Comparison of ENCODE assay signal across 12 cellular contexts in genomic region chr2:60337142-60337497, GRCh38.
DNase-seq lines count a peak whose midpoint lies in the region; ATAC-seq and TF ChIP-seq lines count a peak whose summit lies in the region.
"Had no signal": no experiment of that assay in that cellular context is flagged by ENCODE, and none has a peak within 500 bp of the region (broad histone marks: within the 10 kb centered on the region; RNA-seq: fewer than 3 reads in every experiment).

No MANE protein-coding gene starts in this region.

- no peaks in the 10 kb centered on the region; the same call in 1 of the 2 replicates for H3K27me3 Mint-ChIP-seq in WTC11 (ENCODE audit: low read depth)

- H3K4me3 Mint-ChIP-seq in WTC11, result no peak overlapping the region
- H3K4me3 Mint-ChIP-seq: mesothelial cell of epicardium had no signal

- no peak overlapping the region for H3K4me3 ChIP-seq in neutrophil (ENCODE audit: low read depth in 1 of 2, low read length in 1 of 2)
- H3K4me3 ChIP-seq: esophagus squamous epithelium, HAP-1 had no signal

- H3K36me3 Mint-ChIP-seq in WTC11, result no peaks in the 10 kb centered on the region
- H3K36me3 Mint-ChIP-seq: mesothelial cell of epicardium had no signal

- H3K27me3 ChIP-seq in neutrophil, result no peaks in the 10 kb centered on the region
- H3K27me3 ChIP-seq: esophagus squamous epithelium had no signal

- no peaks in the 10 kb centered on the region for H3K9me3 Mint-ChIP-seq in WTC11
- H3K9me3 Mint-ChIP-seq: mesothelial cell of epicardium had no signal

- peak; percentile 61 for ATAC-seq in GM18502 (IDR thresholded peaks at IDR 0.05; ENCODE audit: poor library complexity, unreplicated experiment)
- ATAC-seq in HG03196 (IDR thresholded peaks at IDR 0.05; ENCODE audit: unreplicated experiment), result peak; percentile 33
- ATAC-seq in WTC11, result peak; percentile 88

- H3K36me3 ChIP-seq in neutrophil, result no peaks in the 10 kb centered on the region
- H3K36me3 ChIP-seq: esophagus squamous epithelium, HAP-1 had no signal

- DNase-seq in WTC11 (ENCODE audit: low spot score), result peak; percentile 52
- no peak for DNase-seq in stimulated activated naive CD4-positive, alpha-beta T cell (lab: John Stamatoyannopoulos, UW)
- no peak for DNase-seq in LoVo (ENCODE audit: low spot score)
- DNase-seq in NCI-H2081 (lab: John Stamatoyannopoulos, UW), result no peak
- DNase-seq: activated CD4-positive, alpha-beta T cell treated with anti-CD3 and anti-CD28 coated beads, Interleukin-2, amount 50 U/mL, for 4 hours; amygdala; esophagus squamous epithelium had no signal

- POLR2A ChIA-PET in WTC11 (lab: Charles Lee), result no interaction called here

- no peak overlapping the region for H3K27ac Mint-ChIP-seq in WTC11
- H3K27ac Mint-ChIP-seq: mesothelial cell of epicardium had no signal

- peaks cover 32 to 33% of the 10 kb centered on the region in 2 experiments for H3K4me1 ChIP-seq in neutrophil (ENCODE audit: control insufficient read depth in 1 of 2, insufficient read depth in 1 of 2, low read depth in 1 of 2, low read length in 1 of 2)
- H3K4me1 ChIP-seq: HAP-1 had no signal

- CTCF ChIA-PET in WTC11 (lab: Charles Lee), result interaction anchor here (0.5 to 2.9 kb wide), 19 partner anchors 9 to 335 kb away, joined by 3 to 27 read pairs (median 4); no protein-coding TSS in a partner anchor

- H3K27ac ChIP-seq in neutrophil, result peak overlapping the region; percentile 61
- H3K27ac ChIP-seq: esophagus squamous epithelium had no signal

- H3K9me3 ChIP-seq in neutrophil, result no peaks in the 10 kb centered on the region
- H3K9me3 ChIP-seq: esophagus squamous epithelium, HAP-1 had no signal

- no peak for TF ChIP-seq CTCF in WTC11 (IDR thresholded peaks at IDR 0.05)
- TF ChIP-seq CTCF in neutrophil (IDR thresholded peaks at IDR 0.05), result no peak

- peaks cover 10% of the 10 kb centered on the region for H3K4me1 Mint-ChIP-seq in WTC11

TF ChIP-seq in WTC11, 78 proteins besides CTCF, POLR2A, EP300 and RAD21:
- peak; percentile 46; the same call in 1 of the 2 replicates for TF ChIP-seq TEAD1 (CRISPR knock-in tag; IDR thresholded peaks at IDR 0.05)
- TF ChIP-seq MYBL2 (CRISPR knock-in tag; IDR thresholded peaks at IDR 0.05), result no peak

Comparison
In these comparisons a context has a peak if more than half of its experiments do, and no peak if none do; other contexts are left out.
1. ATAC-seq: peak in every context shown above with its lines; median percentile 88 in WTC11; 61 in GM18502; 33 in HG03196.